ENCODE assay signal across 1 cellular context in genomic region chr20:44024820-44025580, GRCh38.
TF ChIP-seq lines count a peak whose summit lies in the region.

No MANE protein-coding gene starts in this region.

TF ChIP-seq in HEK293, 187 proteins besides CTCF, POLR2A, EP300 and RAD21 (continued from another document):
- TF ChIP-seq ZNF175 (tag by site-specific recombination; IDR thresholded peaks at IDR 0.05) (no peak), ZNF768 (tag by site-specific recombination; IDR thresholded peaks at IDR 0.05) (no peak), ZNF214 (tag by site-specific recombination; IDR thresholded peaks at IDR 0.05; ENCODE audit: borderline replicate concordance) (no peak), KLF16 (tag by site-specific recombination; IDR thresholded peaks at IDR 0.05) (0 out of 2 replicates have a peak, but pooled peaks have one; percentile 39)
- TF ChIP-seq, protein P1, sequence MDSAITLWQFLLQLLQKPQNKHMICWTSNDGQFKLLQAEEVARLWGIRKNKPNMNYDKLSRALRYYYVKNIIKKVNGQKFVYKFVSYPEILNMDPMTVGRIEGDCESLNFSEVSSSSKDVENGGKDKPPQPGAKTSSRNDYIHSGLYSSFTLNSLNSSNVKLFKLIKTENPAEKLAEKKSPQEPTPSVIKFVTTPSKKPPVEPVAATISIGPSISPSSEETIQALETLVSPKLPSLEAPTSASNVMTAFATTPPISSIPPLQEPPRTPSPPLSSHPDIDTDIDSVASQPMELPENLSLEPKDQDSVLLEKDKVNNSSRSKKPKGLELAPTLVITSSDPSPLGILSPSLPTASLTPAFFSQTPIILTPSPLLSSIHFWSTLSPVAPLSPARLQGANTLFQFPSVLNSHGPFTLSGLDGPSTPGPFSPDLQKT (IDR thresholded peaks at IDR 0.05; ENCODE audit: borderline replicate concordance, low read depth, low read length), result no peak
